In genomic region chr12:49133590-49133989, GRCh38 we compare ENCODE assay signal across 12 cellular contexts. TPM values are rescaled to one million over a fixed set of nuclear protein-coding genes. Genes with fewer than 3 reads are reported as not detected.
DNase-seq lines count a peak whose midpoint lies in the region; ATAC-seq and TF ChIP-seq lines count a peak whose summit lies in the region.
"Had no signal": no experiment of that assay in that cellular context is flagged by ENCODE, and none has a peak within 500 bp of the region (broad histone marks: within the 10 kb centered on the region; RNA-seq: fewer than 3 reads in every experiment).

No MANE protein-coding gene starts in this region.

- H3K27me3 ChIP-seq in GM23248 (replicated peaks; ENCODE audit: insufficient read depth) (no peaks in the 10 kb centered on the region), PC-3 (ENCODE audit: low read length) (no peaks in the 10 kb centered on the region), mammary epithelial cell (ENCODE audit: insufficient read depth, low read length) (no peaks in the 10 kb centered on the region)

- H3K9me3 ChIP-seq in GM23248 (ENCODE audit: low read depth) (no peaks in the 10 kb centered on the region), PC-3 (ENCODE audit: low read length) (no peaks in the 10 kb centered on the region), mammary epithelial cell (replicated peaks; ENCODE audit: insufficient read depth, low read length) (no peaks in the 10 kb centered on the region)
- H3K9me3 ChIP-seq: Caco-2 had no signal

- H3K36me3 ChIP-seq in GM23248 (ENCODE audit: low read depth) = peaks cover 15% of the 10 kb centered on the region
- H3K36me3 ChIP-seq in PC-3 (ENCODE audit: low read depth, low read length) = peaks cover 21% of the 10 kb centered on the region
- peaks cover 12% of the 10 kb centered on the region for H3K36me3 ChIP-seq in mammary epithelial cell (ENCODE audit: insufficient read depth, low read length)

- peaks cover 46% of the 10 kb centered on the region for H3K4me1 Mint-ChIP-seq in stimulated activated memory B cell treated with anti-CD40 and anti-IgM and Interleukin-4, amounts not matched to agents 10 μg/mL and 1 μg/mL and 100 μg/mL, for 72 hours

- H3K4me1 ChIP-seq in GM23248 (ENCODE audit: insufficient read depth) (peaks cover 24% of the 10 kb centered on the region), PC-3 (ENCODE audit: insufficient read depth, low read length) (peaks cover 31% of the 10 kb centered on the region), mammary epithelial cell (ENCODE audit: insufficient read depth, low read length) (peaks cover 24% of the 10 kb centered on the region)

- intact Hi-C loops in PC-3 (cut with micrococcal nuclease) (no loop called here), mammary epithelial cell (cut with micrococcal nuclease) (loop anchor here (5.0 kb wide), 2 partner anchors 176 to 214 kb away; partner anchors contain the start of genes ARF3 and DNAJC22)

- CTCF ChIA-PET in PC-3 (lab: Charles Lee) (no interaction called here), mammary epithelial cell (lab: Charles Lee; ENCODE audit: low non-redundant PET) (no interaction called here)

- H3F3A ChIP-seq in GM23248 (ENCODE audit: insufficient read depth) (peaks cover 31% of the 10 kb centered on the region), PC-3 (ENCODE audit: low read length, unreplicated experiment) (peaks cover 4% of the 10 kb centered on the region)

- H4K20me1 ChIP-seq in GM23248 (ENCODE audit: insufficient read depth) (peaks cover 12% of the 10 kb centered on the region; the same call in 1 of the 2 replicates), PC-3 (ENCODE audit: low read length) (peaks cover 15% of the 10 kb centered on the region), mammary epithelial cell (ENCODE audit: insufficient read depth, low read length) (no peaks in the 10 kb centered on the region)

- TF ChIP-seq CTCF in PC-3 (conservative IDR thresholded peaks at IDR 0.05; ENCODE audit: low read depth, low read length) = no peak
- TF ChIP-seq CTCF in mammary epithelial cell (conservative IDR thresholded peaks at IDR 0.05 in 1 of 2, IDR thresholded peaks at IDR 0.05 in 1 of 2; ENCODE audit: extremely low read depth in 1 of 2, insufficient read depth in 1 of 2, low read depth in 1 of 2, low read length in 2 of 2) = no peak

- H3K4me3 ChIP-seq in GM23248 (peak overlapping the region; percentile 91), PC-3 (ENCODE audit: low read length) (no peak overlapping the region), mammary epithelial cell (replicated peaks in 1 of 3; ENCODE audit: insufficient read depth in 1 of 3, low read depth in 2 of 3, low read length in 3 of 3) (peak overlapping the region in 2 of 3 experiments; percentile 75 to 80)

- H3K4me3 Mint-ChIP-seq in stimulated activated memory B cell treated with anti-CD40 and anti-IgM and Interleukin-4, amounts not matched to agents 10 μg/mL and 1 μg/mL and 100 μg/mL, for 72 hours = no peak overlapping the region
- H3K4me3 Mint-ChIP-seq: activated naive CD8-positive, alpha-beta T cell; T-helper 17 cell had no signal

- H3K4me2 ChIP-seq in GM23248 (ENCODE audit: unreplicated experiment) (peak overlapping the region; percentile 98), PC-3 (ENCODE audit: low read length) (peak overlapping the region; percentile 97; the same call in 1 of the 2 replicates), mammary epithelial cell (ENCODE audit: insufficient read depth, low read depth, low read length) (peak overlapping the region; percentile 89)

- H3K79me2 ChIP-seq in GM23248 (ENCODE audit: insufficient read depth) = peaks cover 58% of the 10 kb centered on the region
- H3K79me2 ChIP-seq in PC-3 (ENCODE audit: low read length) = peaks cover 50% of the 10 kb centered on the region
- peaks cover 52% of the 10 kb centered on the region for H3K79me2 ChIP-seq in mammary epithelial cell (ENCODE audit: insufficient read depth, low read length)

- H3K27ac ChIP-seq in GM23248 (peak overlapping the region; percentile 99), PC-3 (ENCODE audit: low read length) (no peak overlapping the region), mammary epithelial cell (ENCODE audit: insufficient read depth, low read depth, low read length) (no peak overlapping the region)

- no peaks in the 10 kb centered on the region for H3K27me3 Mint-ChIP-seq in stimulated activated memory B cell treated with anti-CD40 and anti-IgM and Interleukin-4, amounts not matched to agents 10 μg/mL and 1 μg/mL and 100 μg/mL, for 72 hours
- H3K27me3 Mint-ChIP-seq: activated naive CD8-positive, alpha-beta T cell; T-helper 17 cell had no signal

- POLR2A ChIA-PET in PC-3 (lab: Charles Lee; ENCODE audit: unreplicated experiment) = no interaction called here

- BruUV-seq in PC-3 (replicated peaks; lab: Mats Ljungman, UMichigan) (no TSS peak), mammary epithelial cell (replicated peaks; lab: Mats Ljungman, UMichigan) (no TSS peak)

- peak overlapping the region; percentile 99 for H3K27ac Mint-ChIP-seq in stimulated activated memory B cell treated with anti-CD40 and anti-IgM and Interleukin-4, amounts not matched to agents 10 μg/mL and 1 μg/mL and 100 μg/mL, for 72 hours
- H3K27ac Mint-ChIP-seq: activated naive CD8-positive, alpha-beta T cell; immature natural killer cell; T-helper 17 cell had no signal

- in situ Hi-C loops in GM23248 (cut with MboI) (no loop called here), mammary epithelial cell (cut with MboI; ENCODE audit: low sequenced_read_pairs in 2 of 2) (no loop called here)

- H3K9ac ChIP-seq in GM23248 (peak overlapping the region; percentile 98), PC-3 (ENCODE audit: low read length) (no peak overlapping the region), mammary epithelial cell (ENCODE audit: insufficient read depth, low read length) (peak overlapping the region; percentile 69)

- ATAC-seq in PC-3 = no peak
- ATAC-seq in stimulated activated memory B cell treated with anti-CD40 and anti-IgM and Interleukin-4, amounts not matched to agents 10 μg/mL and 1 μg/mL and 100 μg/mL, for 72 hours = no peak
- no peak for ATAC-seq in GM19455 (IDR thresholded peaks at IDR 0.05; ENCODE audit: unreplicated experiment)
- ATAC-seq: T-helper 17 cell had no signal

- DNase-seq in GM23248 (no peak), PC-3 (no peak), mammary epithelial cell (no peak), kidney glomerular epithelial cell (lab: John Stamatoyannopoulos, UW) (no peak), germinal center (ENCODE audit: low spot score) (no peak)
- DNase-seq: Caco-2; immature natural killer cell; stimulated activated CD4-positive, alpha-beta T cell treated with anti-CD3 and anti-CD28 coated beads, Interleukin-4, amount 100 ng/mL, for 4 hours; T-helper 17 cell had no signal

- H3K9me2 ChIP-seq in GM23248 (ENCODE audit: insufficient read depth) (no peaks in the 10 kb centered on the region), PC-3 (replicated peaks; ENCODE audit: low read length) (no peaks in the 10 kb centered on the region)

- 82 to 88% methylated on average over 10 of the region's 10 CpGs for WGBS in GM23248 (ENCODE audit: low coverage in 1 of 2, low lambda C conversion rate in 2 of 2, missing lambda C conversion rate in 2 of 2), 2 experiments
- 78% methylated on average over 10 of the region's 10 CpGs for WGBS in mammary epithelial cell (ENCODE audit: low coverage, missing lambda C conversion rate)

- H3K9me3 Mint-ChIP-seq in stimulated activated memory B cell treated with anti-CD40 and anti-IgM and Interleukin-4, amounts not matched to agents 10 μg/mL and 1 μg/mL and 100 μg/mL, for 72 hours = no peaks in the 10 kb centered on the region
- H3K9me3 Mint-ChIP-seq: immature natural killer cell had no signal

- peaks cover 30% of the 10 kb centered on the region for H3K36me3 Mint-ChIP-seq in stimulated activated memory B cell treated with anti-CD40 and anti-IgM and Interleukin-4, amounts not matched to agents 10 μg/mL and 1 μg/mL and 100 μg/mL, for 72 hours

- peak overlapping the region; percentile 93 for H2AFZ ChIP-seq in GM23248
- no peak overlapping the region for H2AFZ ChIP-seq in PC-3 (ENCODE audit: low read length)
- H2AFZ ChIP-seq in mammary epithelial cell (ENCODE audit: low read depth, low read length) = peak overlapping the region; percentile 94

- dilution Hi-C loops in mammary epithelial cell (cut with HindIII; ENCODE audit: low sequenced_read_pairs) = no loop called here

RNA-seq across cellular contexts. Expression of gene TUBA1B, which starts 2.4 kb away (rescaled TPM):
- total RNA-seq in GM23248 (2014; rRNA removed; shearing (Covaris generic)) = 1,598 and 1,776 TPM in 2 replicates
- polyA plus RNA-seq in GM23248 (2016; fragmentation: Nextera tagmentation; extraction: Ambion mirVana) = 1,195 and 1,237 TPM in 2 replicates
- 4,374 and 4,720 TPM in 2 replicates for total RNA-seq in PC-3 (2014; rRNA removed)
- total RNA-seq in mammary epithelial cell = 1,000 to 10,000 TPM in 1 of 2 donors, 100 to 1,000 TPM in 1; 591 to 1,181 TPM
- 4,306 TPM for polyA plus RNA-seq in mammary epithelial cell
- 2,687 TPM for polyA minus RNA-seq in mammary epithelial cell

RNA-seq across cellular contexts. Expression of gene LMBR1L, which starts 22.9 kb away (rescaled TPM):
- 22.0 and 62.9 TPM in 2 replicates for total RNA-seq in GM23248 (2014; rRNA removed; shearing (Covaris generic))
- polyA plus RNA-seq in GM23248 (2016; fragmentation: Nextera tagmentation; extraction: Ambion mirVana) (28.2 and 31.6 TPM in 2 replicates), mammary epithelial cell (11.1 TPM)
- total RNA-seq in PC-3 (2014; rRNA removed) (17.1 and 18.5 TPM in 2 replicates), mammary epithelial cell (10 to 100 TPM; 22.8 to 24.2 TPM)
- 3.6 TPM for polyA minus RNA-seq in mammary epithelial cell

RNA-seq across cellular contexts. Expression of gene DHH, which starts 39.0 kb away (rescaled TPM):
- total RNA-seq in GM23248 (2014; rRNA removed; shearing (Covaris generic)) = not detected in 2 replicates
- not detected in 2 replicates for polyA plus RNA-seq in GM23248 (2016; fragmentation: Nextera tagmentation; extraction: Ambion mirVana)
- 0.04 and 0.23 TPM in 2 replicates for total RNA-seq in PC-3 (2014; rRNA removed)
- under 1 TPM in 1 of 2 donors, not detected in 1; under 0.01 TPM for total RNA-seq in mammary epithelial cell
- not detected for polyA plus RNA-seq in mammary epithelial cell
- polyA minus RNA-seq in mammary epithelial cell = not detected
- polyA plus RNA-seq: immature natural killer cell had no signal

RNA-seq across cellular contexts. Expression of gene TUBA1A, which starts 55.3 kb away (rescaled TPM):
- total RNA-seq in GM23248 (2014; rRNA removed; shearing (Covaris generic)) = 628 and 639 TPM in 2 replicates
- 452 and 467 TPM in 2 replicates for polyA plus RNA-seq in GM23248 (2016; fragmentation: Nextera tagmentation; extraction: Ambion mirVana)
- total RNA-seq in PC-3 (2014; rRNA removed) = 46.1 and 46.9 TPM in 2 replicates
- 100 to 1,000 TPM; 194 to 540 TPM for total RNA-seq in mammary epithelial cell
- 680 TPM for polyA plus RNA-seq in mammary epithelial cell
- 1,013 TPM for polyA minus RNA-seq in mammary epithelial cell
